In genomic region chr10:63603709-63604445, GRCh38 we compare ENCODE assay signal across 14 cellular contexts.
DNase-seq lines count a peak whose midpoint lies in the region; ATAC-seq, FAIRE-seq and TF ChIP-seq lines count a peak whose summit lies in the region.
"Had no signal": no experiment of that assay in that cellular context is flagged by ENCODE, and none has a peak within 500 bp of the region (broad histone marks: within the 10 kb centered on the region; RNA-seq: fewer than 3 reads in every experiment).

No MANE protein-coding gene starts in this region.

- no peak overlapping the region for H2BK20ac ChIP-seq in H9 (ENCODE audit: low read depth, low read length, poor library complexity, severe bottlenecking)

- H3K56ac ChIP-seq in H9 (ENCODE audit: insufficient read length, low read depth, low read length): no peak overlapping the region

- H3K36me3 Mint-ChIP-seq in H9 (ENCODE audit: insufficient read depth in 1 of 3, low read depth in 3 of 3): peaks cover 11 to 23% (median 22%) of the 10 kb centered on the region in 3 experiments; a peak in 6 of 7 replicates

- no peak overlapping the region for H3T11ph ChIP-seq in H9 (ENCODE audit: low read length)

- H3K4me3 ChIP-seq in AG10803 (ENCODE audit: low read length): no peak overlapping the region
- no peak overlapping the region for H3K4me3 ChIP-seq in GM12878
- H3K4me3 ChIP-seq: body of pancreas, gastrocnemius medialis, upper lobe of right lung had no signal

- no peak overlapping the region for H3K4me3 Mint-ChIP-seq in H9

- H3K27me3 Mint-ChIP-seq in H9 (ENCODE audit: low read depth): no peaks in the 10 kb centered on the region

- H3K9ac ChIP-seq in GM12878 (ENCODE audit: control insufficient read depth, insufficient read depth, low read length) (no peak overlapping the region), H9 (ENCODE audit: extremely low read depth, insufficient read length, low read length) (no peak overlapping the region)

- H3K9me3 ChIP-seq in GM12878 (replicated peaks; ENCODE audit: control insufficient read depth, insufficient read depth, low read length): no peaks in the 10 kb centered on the region; the same call in 2 of the 3 replicates
- no peaks in the 10 kb centered on the region for H3K9me3 ChIP-seq in H9 (ENCODE audit: control insufficient read depth, low read depth, low read length)
- H3K9me3 ChIP-seq: body of pancreas, gastrocnemius medialis, upper lobe of right lung had no signal

- H2BK5ac ChIP-seq in H9 (ENCODE audit: insufficient read length, low read length): no peak overlapping the region

- SMC1A ChIA-PET in GM12878 (lab: Charles Lee; ENCODE audit: uncharacterized antibody, unreplicated experiment): interaction anchor here (0.9 kb wide), 1 partner anchor 9 kb away, joined by 3 read pairs; no protein-coding TSS in a partner anchor

- no TSS peak for BruUV-seq in GM12878 (replicated peaks; lab: Mats Ljungman, UMichigan)

- no peak overlapping the region for H3K14ac ChIP-seq in H9 (ENCODE audit: insufficient read depth, low read length)

- H3K4me1 Mint-ChIP-seq in H9: peaks cover 7 to 10% of the 10 kb centered on the region in 2 experiments

- POLR2A ChIA-PET in GM12878 (lab: Charles Lee): no interaction called here

- no peak for FAIRE-seq in GM12878 (lab: Jason Lieb, UNC)

- no peak for TF ChIP-seq CTCF in AG10803 (conservative IDR thresholded peaks at IDR 0.05; ENCODE audit: low read length)
- no peak for TF ChIP-seq CTCF in GM12878 (IDR thresholded peaks at IDR 0.05 in 2 of 3, conservative IDR thresholded peaks at IDR 0.05 in 1 of 3; ENCODE audit: control insufficient read depth in 2 of 3, extremely low read depth in 1 of 3, insufficient read depth in 1 of 3, low read depth in 3 of 3, low read length in 3 of 3)
- TF ChIP-seq CTCF in H9 (conservative IDR thresholded peaks at IDR 0.05): no peak

- no peak for TF ChIP-seq EP300 in GM12878 (IDR thresholded peaks at IDR 0.05; ENCODE audit: borderline replicate concordance in 1 of 2, control insufficient read depth in 1 of 2, low read depth in 2 of 2, low read length in 2 of 2)

- H2BK15ac ChIP-seq in H9 (ENCODE audit: low read depth, low read length): no peak overlapping the region

- H2AFZ ChIP-seq in GM12878 (ENCODE audit: control insufficient read depth, low read depth, low read length) (no peak overlapping the region), H9 (ENCODE audit: low read length) (no peak overlapping the region)

- H3K18ac ChIP-seq in H9 (ENCODE audit: insufficient read length, low read depth, low read length): no peak overlapping the region

- TF ChIP-seq POLR2A in GM12878 (IDR thresholded peaks at IDR 0.05; ENCODE audit: low read depth, low read length): no peak

- peak overlapping the region in 1 of 3 experiments; percentile 79; a peak in 2 of 7 replicates for H3K27ac Mint-ChIP-seq in H9

- no peak for TF ChIP-seq RAD21 in GM12878 (IDR thresholded peaks at IDR 0.05; ENCODE audit: insufficient read depth, low read depth, low read length)

- no peak overlapping the region for H2BK120ac ChIP-seq in H9 (ENCODE audit: low read depth, low read length, poor library complexity, severe bottlenecking)

- no peaks in the 10 kb centered on the region for H3K79me1 ChIP-seq in H9 (ENCODE audit: insufficient read depth, low read depth, low read length, poor library complexity, severe bottlenecking)

- H3K27me3 ChIP-seq in GM12878 (replicated peaks in 1 of 2; ENCODE audit: control insufficient read depth in 2 of 2, insufficient read depth in 2 of 2, low read length in 1 of 2) (no peaks in the 10 kb centered on the region), H9 (ENCODE audit: insufficient read depth, low read length) (no peaks in the 10 kb centered on the region)
- H3K27me3 ChIP-seq: body of pancreas, gastrocnemius medialis, upper lobe of right lung had no signal

- H3K36me3 ChIP-seq in GM12878 (ENCODE audit: control insufficient read depth in 2 of 2, insufficient read depth in 2 of 2, low read length in 1 of 2): peaks cover 0 to 2% of the 10 kb centered on the region in 2 experiments; a peak in 2 of 4 replicates
- H3K36me3 ChIP-seq: gastrocnemius medialis had no signal

- H4K5ac ChIP-seq in H9 (ENCODE audit: insufficient read length, low read depth, low read length): no peak overlapping the region

- no peak overlapping the region for H2BK12ac ChIP-seq in H9 (ENCODE audit: insufficient read length, low read depth, low read length)

- RAD21 ChIA-PET in GM12878 (lab: Charles Lee; ENCODE audit: unreplicated experiment): interaction anchor here (0.9 kb wide), 1 partner anchor 25 kb away, joined by 3 read pairs; no protein-coding TSS in a partner anchor

- no peak overlapping the region for H4K91ac ChIP-seq in H9 (ENCODE audit: insufficient read length, low read depth, low read length)

- H3K27ac ChIP-seq in GM12878 (ENCODE audit: control insufficient read depth, insufficient read depth) (no peak overlapping the region), H9 (ENCODE audit: insufficient read length, low read depth, low read length) (no peak overlapping the region)
- H3K27ac ChIP-seq: body of pancreas, gastrocnemius medialis, upper lobe of right lung had no signal

- no peaks in the 10 kb centered on the region for H3K79me2 ChIP-seq in GM12878 (ENCODE audit: control insufficient read depth, insufficient read depth, low read length)
- H3K79me2 ChIP-seq in H9 (ENCODE audit: insufficient read depth, low read length): no peaks in the 10 kb centered on the region

- peaks cover 6% of the 10 kb centered on the region for H3K4me1 ChIP-seq in GM12878 (ENCODE audit: control insufficient read depth, insufficient read depth, low read length)
- H3K4me1 ChIP-seq in H9 (ENCODE audit: insufficient read depth, low read length): no peaks in the 10 kb centered on the region
- H3K4me1 ChIP-seq: gastrocnemius medialis, upper lobe of right lung had no signal

- in situ Hi-C loops in GM12878 (cut with MboI): no loop called here

- no peaks in the 10 kb centered on the region for H3K9me3 Mint-ChIP-seq in H9

- no peak overlapping the region for H3K4ac ChIP-seq in H9 (ENCODE audit: low read depth, low read length)

- intact Hi-C loops in GM12878 (cut with micrococcal nuclease; ENCODE audit: unreplicated experiment) (no loop called here), cardiac septum (cut with DNase I) (no loop called here)

- 52% methylated on average over 7 of the region's 7 CpGs for WGBS in GM12878 (ENCODE audit: insufficient coverage, insufficient replicate concordance, low lambda C conversion rate, missing lambda C conversion rate)
- no CpG with 5 or more reads among the region's 7 CpGs for WGBS in H9 (ENCODE audit: extremely low coverage, insufficient read length, low lambda C conversion rate)

- H3K23me2 ChIP-seq in H9 (ENCODE audit: insufficient read length, low read depth, low read length, poor library complexity, severe bottlenecking): no peaks in the 10 kb centered on the region

- DNase-seq in AG10803 (ENCODE audit: low read depth) (peak; percentile 11), GM12878 (ENCODE audit: low read depth, low spot score) (no peak), NCI-H2227 (lab: John Stamatoyannopoulos, UW; ENCODE audit: unreplicated experiment) (no peak), H9 (no peak), cardiac septum (ENCODE audit: low spot score) (no peak)
- DNase-seq: activated CD4-positive, alpha-beta T cell treated with anti-CD3 and anti-CD28 coated beads for 4 hours; gastrocnemius medialis; Right ventricle myocardium superior; stimulated activated CD4-positive, alpha-beta T cell treated with anti-CD3 and anti-CD28 coated beads, Interleukin-4, amount 100 ng/mL, for 1 hour; upper lobe of right lung had no signal

- no peak overlapping the region for H4K8ac ChIP-seq in H9 (replicated peaks; ENCODE audit: insufficient read length, low read depth, low read length)

- ATAC-seq in GM19395 (IDR thresholded peaks at IDR 0.05; ENCODE audit: unreplicated experiment) (peak; percentile 82), HG02938 (IDR thresholded peaks at IDR 0.05; ENCODE audit: unreplicated experiment) (peak; percentile 89), GM12878 (peak; percentile 41; the same call in 2 of the 3 replicates), HG03571 (IDR thresholded peaks at IDR 0.05; ENCODE audit: unreplicated experiment) (no peak)
- ATAC-seq: body of pancreas, gastrocnemius medialis, upper lobe of right lung had no signal

- CTCF ChIA-PET in GM12878 (lab: Yijun Ruan, JAX): interaction anchor here (0.6 kb wide), 1 partner anchor 25 kb away, joined by 3 read pairs; no protein-coding TSS in a partner anchor

- H3K23ac ChIP-seq in H9 (ENCODE audit: insufficient read length, low read depth, low read length): no peak overlapping the region

- H4K20me1 ChIP-seq in GM12878 (ENCODE audit: control insufficient read depth, insufficient read depth): no peaks in the 10 kb centered on the region
- no peaks in the 10 kb centered on the region for H4K20me1 ChIP-seq in H9 (ENCODE audit: control insufficient read depth, insufficient read depth, insufficient read length)

- peak overlapping the region; percentile 19; the same call in 1 of the 2 replicates for H3K4me2 ChIP-seq in GM12878 (ENCODE audit: control insufficient read depth, insufficient read depth)
- no peak overlapping the region for H3K4me2 ChIP-seq in H9 (ENCODE audit: insufficient read depth, insufficient read length, low read length)

- no peak overlapping the region for H2AK5ac ChIP-seq in H9 (ENCODE audit: insufficient read length, low read length)

TF ChIP-seq in GM12878, 131 proteins besides CTCF, POLR2A, EP300 and RAD21 (continues in another document):
- TF ChIP-seq IRF3 (IDR thresholded peaks at IDR 0.05) (no peak), CEBPB (IDR thresholded peaks at IDR 0.05; ENCODE audit: borderline replicate concordance in 1 of 2, low read depth in 2 of 2, low read length in 2 of 2) (no peak), CBX5 (IDR thresholded peaks at IDR 0.05; ENCODE audit: low read depth) (no peak), RFX5 (IDR thresholded peaks at IDR 0.05; ENCODE audit: low read depth, low read length) (no peak), PAX8 (IDR thresholded peaks at IDR 0.05) (no peak), MYC (IDR thresholded peaks at IDR 0.05; ENCODE audit: insufficient read depth, insufficient read length, insufficient replicate concordance, low read length, severe bottlenecking) (no peak), NRF1 (conservative IDR thresholded peaks at IDR 0.05; ENCODE audit: low read depth, low read length) (no peak)
